Comparison of ENCODE assay signal across 12 cellular contexts in the genomic region with DNA sequence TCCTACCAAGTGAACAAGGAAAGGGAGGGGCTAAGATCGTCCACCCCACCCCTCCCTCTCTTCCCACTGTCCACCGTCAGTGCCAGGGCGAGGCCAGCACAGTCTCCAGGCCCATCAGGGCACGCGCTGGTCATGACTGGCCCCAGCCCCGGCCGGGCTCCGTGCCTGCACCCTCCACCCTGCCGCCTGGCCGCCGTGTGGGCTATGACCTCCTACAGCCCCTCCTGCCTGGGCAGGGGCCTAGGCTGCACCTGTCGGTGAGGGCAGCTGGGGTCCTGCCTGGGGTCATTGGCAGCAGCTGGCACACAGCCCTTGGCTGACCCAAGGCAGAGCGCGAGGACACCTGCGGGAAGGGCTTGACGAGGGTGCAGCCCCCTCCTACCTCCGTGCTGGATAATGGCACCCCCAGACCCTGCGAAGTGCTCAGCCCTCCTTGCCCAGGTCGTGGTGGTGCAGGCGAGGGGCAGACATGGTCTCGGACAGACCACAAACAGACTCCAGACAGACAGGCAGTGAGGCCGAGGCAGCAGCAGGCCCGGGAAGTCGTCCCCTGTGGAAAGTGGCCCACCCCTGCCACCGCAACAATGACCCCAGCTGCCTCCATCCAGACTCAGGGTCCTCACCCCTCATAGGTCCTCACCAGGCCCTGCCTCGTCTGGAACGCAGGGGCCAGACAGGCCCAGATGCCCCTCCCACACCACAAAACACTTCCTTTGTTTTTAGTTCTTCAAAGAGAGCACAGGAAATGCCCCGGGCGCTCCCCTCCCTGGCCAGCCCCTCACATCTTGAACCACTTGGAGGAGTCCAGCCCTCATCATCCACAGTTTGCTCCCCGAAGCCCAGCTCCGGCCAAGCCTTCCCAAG. TPM values are rescaled to one million over a fixed set of nuclear protein-coding genes. Genes with fewer than 3 reads are reported as not detected.
A peak's percentile ranks its signal among the peaks of the same experiment; 100 is the strongest.
DNase-seq lines count a peak whose midpoint lies in the region; ATAC-seq, FAIRE-seq and TF ChIP-seq lines count a peak whose summit lies in the region.
"Had no signal": no experiment of that assay in that cellular context is flagged by ENCODE, and none has a peak within 500 bp of the region (broad histone marks: within the 10 kb centered on the region; RNA-seq: fewer than 3 reads in every experiment).

No MANE protein-coding gene starts in this region.

- H3K27ac ChIP-seq in WERI-Rb-1 (no peak overlapping the region), HepG2 (ENCODE audit: extremely low read length, insufficient read depth, low read length) (no peak overlapping the region), tibial artery (no peak overlapping the region), caudate nucleus (ENCODE audit: low read depth, low read length) (no peak overlapping the region)

- no peak overlapping the region for H3K9ac ChIP-seq in HepG2 (ENCODE audit: insufficient read depth, low read depth, low read length)

- TF ChIP-seq CTCF in WERI-Rb-1 (IDR thresholded peaks at IDR 0.05; ENCODE audit: low read depth, low read length) (no peak), HepG2 (CRISPR knock-in tag; IDR thresholded peaks at IDR 0.05) (no peak), tibial artery (IDR thresholded peaks at IDR 0.05) (no peak)

- CTCF ChIA-PET in activated naive CD4-positive, alpha-beta T cell treated with anti-CD3 and anti-CD28 coated beads for 36 hours (lab: Charles Lee), result no interaction called here
- CTCF ChIA-PET in HepG2 (lab: Yijun Ruan, JAX; ENCODE audit: low intra/inter-chr PET ratio, low total read pairs), result no interaction called here

- H3K27me3 ChIP-seq in WERI-Rb-1 (ENCODE audit: insufficient read depth, low read depth, severe bottlenecking) (no peaks in the 10 kb centered on the region), HepG2 (ENCODE audit: control insufficient read depth in 1 of 2, insufficient read depth in 2 of 2, low read length in 2 of 2) (peaks cover 21 to 71% of the 10 kb centered on the region in 2 experiments), tibial artery (no peaks in the 10 kb centered on the region)

- H3K4me3 Mint-ChIP-seq in activated naive CD4-positive, alpha-beta T cell treated with anti-CD3 and anti-CD28 coated beads for 36 hours, result no peak overlapping the region

- 33% methylated on average over 18 of the region's 31 CpGs for WGBS in HepG2 (ENCODE audit: low lambda C conversion rate)

- DNase-seq in activated naive CD4-positive, alpha-beta T cell treated with anti-CD3 and anti-CD28 coated beads for 36 hours, result peak; percentile 3
- DNase-seq in activated naive CD4-positive, alpha-beta T cell (lab: John Stamatoyannopoulos, UW), result no peak
- DNase-seq in WERI-Rb-1 (peak; percentile 4), HepG2 (ENCODE audit: low spot score) (no peak), tibial artery (peak; percentile 12 to 61), NCI-H2196 (lab: John Stamatoyannopoulos, UW; ENCODE audit: unreplicated experiment) (no peak), caudate nucleus (lab: John Stamatoyannopoulos, UW) (no peak)
- DNase-seq: Kasumi-1, NCI-H510A had no signal

- ATAC-seq in HepG2 (no peak), GM19035 (IDR thresholded peaks at IDR 0.05; ENCODE audit: unreplicated experiment) (no peak)
- ATAC-seq: HCT116 had no signal

- H2AFZ ChIP-seq in HepG2 (ENCODE audit: low read length), result no peak overlapping the region

- H3K4me3 ChIP-seq in WERI-Rb-1 (ENCODE audit: low read depth, low read length) (no peak overlapping the region), HepG2 (replicated peaks in 1 of 3; ENCODE audit: insufficient read depth in 1 of 3, low read depth in 2 of 3, low read length in 3 of 3) (no peak overlapping the region), tibial artery (no peak overlapping the region)

- H3K79me2 ChIP-seq in HepG2 (ENCODE audit: insufficient read depth, low read length), result no peaks in the 10 kb centered on the region

- no peaks in the 10 kb centered on the region for H3K9me3 Mint-ChIP-seq in activated naive CD4-positive, alpha-beta T cell treated with anti-CD3 and anti-CD28 coated beads for 36 hours
- H3K9me3 Mint-ChIP-seq: immature natural killer cell had no signal

- 0 out of 2 replicates have a peak, but pooled peaks cover 7% of the 10 kb centered on the region for H3K4me1 ChIP-seq in HepG2 (ENCODE audit: insufficient read depth, low read length)
- peaks cover 0 to 9% (median 7%) of the 10 kb centered on the region in 4 donors for H3K4me1 ChIP-seq in tibial artery

- no peaks in the 10 kb centered on the region; the same call in 1 of the 2 replicates for H4K20me1 ChIP-seq in HepG2 (ENCODE audit: insufficient read depth, low read length)

- H3K4me2 ChIP-seq in HepG2 (ENCODE audit: low read depth, low read length), result no peak overlapping the region

- in situ Hi-C loops in HepG2 (cut with HindIII; ENCODE audit: extremely low pct_ligation_motif_present, low pct_unique_long_range_greater_than_20kb), result no loop called here

- FAIRE-seq in HepG2 (lab: Jason Lieb, UNC), result no peak

- H3K36me3 Mint-ChIP-seq in activated naive CD4-positive, alpha-beta T cell treated with anti-CD3 and anti-CD28 coated beads for 36 hours (ENCODE audit: low read depth), result no peaks in the 10 kb centered on the region
- H3K36me3 Mint-ChIP-seq: immature natural killer cell had no signal

- POLR2A ChIA-PET in HepG2 (lab: Yijun Ruan, JAX), result no interaction called here

- intact Hi-C loops in activated naive CD4-positive, alpha-beta T cell treated with anti-CD3 and anti-CD28 coated beads for 36 hours (cut with micrococcal nuclease), result no loop called here
- intact Hi-C loops in HepG2 (cut with micrococcal nuclease; ENCODE audit: unreplicated experiment), result no loop called here
- intact Hi-C loops in tibial artery (cut with DNase I; ENCODE audit: low total_unique reads), result no loop called here

- no peaks in the 10 kb centered on the region for H3K9me3 ChIP-seq in WERI-Rb-1 (ENCODE audit: severe bottlenecking)
- H3K9me3 ChIP-seq in HepG2 (ENCODE audit: low read length), result no peaks in the 10 kb centered on the region
- no peaks in the 10 kb centered on the region for H3K9me3 ChIP-seq in tibial artery

- no peak overlapping the region for H3K27ac Mint-ChIP-seq in activated naive CD4-positive, alpha-beta T cell treated with anti-CD3 and anti-CD28 coated beads for 36 hours

- TF ChIP-seq POLR2A in HepG2 (IDR thresholded peaks at IDR 0.05; ENCODE audit: insufficient read depth in 1 of 2, low read depth in 2 of 2, low read length in 2 of 2), result no peak

- H3K36me3 ChIP-seq in WERI-Rb-1, result no peaks in the 10 kb centered on the region
- no peaks in the 10 kb centered on the region for H3K36me3 ChIP-seq in HepG2 (replicated peaks in 1 of 2; ENCODE audit: control insufficient read depth in 1 of 2, insufficient read depth in 2 of 2, low read length in 2 of 2)
- no peaks in the 10 kb centered on the region for H3K36me3 ChIP-seq in tibial artery

- TF ChIP-seq EP300 in HepG2 (IDR thresholded peaks at IDR 0.05; ENCODE audit: low read depth in 2 of 2, low read length in 2 of 2) (no peak), HepG2 (CRISPR knock-in tag; IDR thresholded peaks at IDR 0.05; ENCODE audit: borderline replicate concordance) (no peak)

- BruUV-seq in HepG2 (replicated peaks; lab: Mats Ljungman, UMichigan), result no TSS peak

- no peaks in the 10 kb centered on the region for H3K27me3 Mint-ChIP-seq in activated naive CD4-positive, alpha-beta T cell treated with anti-CD3 and anti-CD28 coated beads for 36 hours (ENCODE audit: low read depth)

- H3K4me1 Mint-ChIP-seq in activated naive CD4-positive, alpha-beta T cell treated with anti-CD3 and anti-CD28 coated beads for 36 hours (ENCODE audit: low read depth), result peaks cover 2% of the 10 kb centered on the region

- no peak for TF ChIP-seq RAD21 in HepG2 (CRISPR knock-in tag; IDR thresholded peaks at IDR 0.05)

TF ChIP-seq in HepG2, 621 proteins besides CTCF, POLR2A, EP300 and RAD21 (continues in another document):
- no peak for TF ChIP-seq ZNF672 (CRISPR knock-in tag; IDR thresholded peaks at IDR 0.05)
- TF ChIP-seq HNRNPLL (IDR thresholded peaks at IDR 0.05; ENCODE audit: low read depth, low read length, poor library complexity, severe bottlenecking), result peak; percentile 2
- TF ChIP-seq NR0B2 (CRISPR knock-in tag; IDR thresholded peaks at IDR 0.05), result 0 out of 2 replicates have a peak, but pooled peaks have one; percentile 20
- no peak for TF ChIP-seq PHF8 (CRISPR knock-in tag; IDR thresholded peaks at IDR 0.05)
- TF ChIP-seq RELA (CRISPR knock-in tag; IDR thresholded peaks at IDR 0.05), result no peak
- no peak for TF ChIP-seq YEATS2 (CRISPR knock-in tag; IDR thresholded peaks at IDR 0.05; ENCODE audit: borderline replicate concordance)
- no peak for TF ChIP-seq SIX1 (CRISPR knock-in tag; IDR thresholded peaks at IDR 0.05; ENCODE audit: borderline replicate concordance)

RNA-seq across cellular contexts. Expression of gene GPC1, which starts 43.1 kb away (rescaled TPM):
- 1 to 10 TPM; 1.2 to 1.5 TPM for total RNA-seq in activated naive CD4-positive, alpha-beta T cell treated with anti-CD3 and anti-CD28 coated beads for 36 hours
- total RNA-seq in HepG2 (2016; rRNA removed; fragmentation: Illumina TruSeq; extraction: Trizol), result 2.1 and 5.5 TPM in 2 replicates
- 0.91 and 1.6 TPM in 2 replicates for total RNA-seq in HepG2 (2016; cell fraction: cytosol; rRNA removed; fragmentation: Illumina TruSeq; extraction: Trizol; ENCODE audit: low read depth)
- total RNA-seq in HepG2 (2016; cell fraction: insoluble cytoplasmic fraction; rRNA removed; fragmentation: Illumina TruSeq; extraction: Trizol), result 1.8 and 5.2 TPM in 2 replicates
- 1.9 and 2.0 TPM in 2 replicates for total RNA-seq in HepG2 (2016; cell fraction: membrane; rRNA removed; fragmentation: Illumina TruSeq; extraction: Trizol)
- total RNA-seq in HepG2 (2016; cell fraction: nucleus; rRNA removed; fragmentation: Illumina TruSeq; extraction: Trizol), result 5.4 and 7.0 TPM in 2 replicates
- polyA plus RNA-seq in HepG2 (2011; rRNA removed), result 4.0 and 4.8 TPM in 2 replicates
- 2.4 and 5.8 TPM in 2 replicates for polyA plus RNA-seq in HepG2 (2011; cell fraction: cytosol; rRNA removed)
- 6.0 and 8.9 TPM in 2 replicates for polyA plus RNA-seq in HepG2 (2011; cell fraction: nucleus; rRNA removed)
- polyA plus RNA-seq in HepG2 (2012), result 1.1 and 2.2 TPM in 2 replicates
- 1.3 and 1.7 TPM in 2 replicates for polyA plus RNA-seq in HepG2 (2016; cell fraction: cytosol; fragmentation: Illumina TruSeq; extraction: Trizol; ENCODE audit: low read depth)
- polyA plus RNA-seq in HepG2 (2016; cell fraction: insoluble cytoplasmic fraction; fragmentation: Illumina TruSeq; extraction: Trizol; ENCODE audit: low read depth), result 3.2 and 3.7 TPM in 2 replicates
- polyA plus RNA-seq in HepG2 (2016; cell fraction: membrane; fragmentation: Illumina TruSeq; extraction: Trizol; ENCODE audit: low read depth), result 2.1 and 3.5 TPM in 2 replicates
- 12.8 and 13.1 TPM in 2 replicates for polyA plus RNA-seq in HepG2 (2016; cell fraction: nucleus; fragmentation: Illumina TruSeq; extraction: Trizol; ENCODE audit: insufficient read depth, low read depth)
- 9.2 and 40.8 TPM in 2 replicates for polyA minus RNA-seq in HepG2 (2011; rRNA and poly(A)+ RNA removed; ENCODE audit: low replicate concordance)
- polyA minus RNA-seq in HepG2 (2011; cell fraction: cytosol; rRNA and poly(A)+ RNA removed), result 7.8 and 8.3 TPM in 2 replicates
- 2.1 and 4.8 TPM in 2 replicates for polyA minus RNA-seq in HepG2 (2011; cell fraction: nucleus; rRNA and poly(A)+ RNA removed)
- polyA plus RNA-seq: immature natural killer cell had no signal

Comparison
In these comparisons a context has a peak if more than half of its experiments do, and no peak if none do; other contexts are left out.
1. DNase-seq: peak in activated naive CD4-positive, alpha-beta T cell treated with anti-CD3 and anti-CD28 coated beads for 36 hours (single experiment), WERI-Rb-1 (single experiment) and tibial artery (2 of 2); none in activated naive CD4-positive, alpha-beta T cell (0 of 4), HepG2 (single experiment), NCI-H2196 (single experiment) and caudate nucleus (0 of 61).